ENCODE assay signal across 1 cellular context in genomic region chr1:40390857-40391256, GRCh38.
TF ChIP-seq lines count a peak whose summit lies in the region.

No MANE protein-coding gene starts in this region.

TF ChIP-seq in GM12878, 131 proteins besides CTCF, POLR2A, EP300 and RAD21:
- TF ChIP-seq GABPA (IDR thresholded peaks at IDR 0.05; ENCODE audit: low read depth), result no peak
- TF ChIP-seq, protein P1, sequence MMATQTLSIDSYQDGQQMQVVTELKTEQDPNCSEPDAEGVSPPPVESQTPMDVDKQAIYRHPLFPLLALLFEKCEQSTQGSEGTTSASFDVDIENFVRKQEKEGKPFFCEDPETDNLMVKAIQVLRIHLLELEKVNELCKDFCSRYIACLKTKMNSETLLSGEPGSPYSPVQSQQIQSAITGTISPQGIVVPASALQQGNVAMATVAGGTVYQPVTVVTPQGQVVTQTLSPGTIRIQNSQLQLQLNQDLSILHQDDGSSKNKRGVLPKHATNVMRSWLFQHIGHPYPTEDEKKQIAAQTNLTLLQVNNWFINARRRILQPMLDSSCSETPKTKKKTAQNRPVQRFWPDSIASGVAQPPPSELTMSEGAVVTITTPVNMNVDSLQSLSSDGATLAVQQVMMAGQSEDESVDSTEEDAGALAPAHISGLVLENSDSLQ (IDR thresholded peaks at IDR 0.05), result no peak
TF ChIP-seq in GM12878: peak in this region for 0.
